Comparison of ENCODE assay signal across 8 cellular contexts in the genomic region with DNA sequence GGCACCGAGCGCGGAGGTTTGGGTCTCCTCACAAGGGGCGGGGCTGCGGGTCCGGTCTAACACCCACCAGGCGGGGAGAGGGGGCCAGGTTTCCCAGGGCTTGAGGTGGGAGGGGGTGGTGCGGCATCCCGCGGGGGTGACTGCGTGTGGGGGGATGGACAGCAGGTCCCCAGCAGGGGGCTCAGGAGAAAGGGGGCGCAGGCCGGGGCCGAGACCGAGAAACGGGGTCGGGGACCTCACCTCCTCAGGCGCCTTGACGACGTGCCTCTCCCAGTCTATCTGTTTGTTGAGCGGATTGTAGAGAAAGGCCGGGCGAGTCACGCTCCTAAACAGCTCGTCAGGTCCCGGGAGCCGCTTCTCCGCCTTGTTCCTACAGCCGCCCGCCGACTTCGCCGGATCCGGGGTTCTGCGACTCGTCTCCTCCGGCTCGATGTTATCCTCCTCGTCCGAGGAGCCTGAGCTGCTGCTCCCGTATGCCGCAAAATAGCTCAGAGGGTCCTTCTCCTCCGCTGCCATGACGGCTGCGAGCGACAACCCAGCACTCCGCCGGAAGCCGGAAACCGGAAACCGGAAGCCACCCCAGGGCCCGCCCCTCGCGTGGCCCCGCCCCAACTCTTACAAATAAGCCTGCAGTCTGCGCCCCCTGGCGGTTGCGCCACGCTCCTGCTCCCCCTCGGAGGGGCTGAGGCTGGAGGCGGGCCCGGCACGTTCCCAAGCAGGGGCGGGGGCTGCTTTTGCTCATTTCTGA.
DNase-seq lines count a peak whose midpoint lies in the region; ATAC-seq lines count a peak whose summit lies in the region.

A gene (minus strand): TSS at position 545 of the 748 bp plus-strand sequence. CDS start 29 bp downstream, at position 516.

- peak; percentile 96 for ATAC-seq in GM19035 (IDR thresholded peaks at IDR 0.05; ENCODE audit: unreplicated experiment)
- peak; percentile 95 for ATAC-seq in HG03354 (IDR thresholded peaks at IDR 0.05; ENCODE audit: poor library complexity, severe bottlenecking, unreplicated experiment)
- peak; percentile 94 to 96 for ATAC-seq in activated CD4-positive, CD25-positive, alpha-beta regulatory T cell treated with anti-CD3 and anti-CD28 coated beads, Interleukin-2, amount 50 U/mL, for 24 hours

- DNase-seq in AML-193 (lab: John Stamatoyannopoulos, UW) (peak; percentile 81), NCI-H446 (lab: John Stamatoyannopoulos, UW) (peak; percentile 92 to 97), cerebellar cortex (ENCODE audit: low spot score) (peak; percentile 90), islet precursor cell (peak; percentile 98)
- peak; percentile 94 to 95 (median 95) for DNase-seq in stimulated activated CD4-positive, alpha-beta T cell treated with anti-CD3 and anti-CD28 coated beads, Interleukin-12 subunit alpha, Interleukin-12 subunit beta, amount 100 ng/mL, for 48 hours (ENCODE audit: low read depth in 2 of 3, low spot score in 1 of 3)

Comparison
In these comparisons a context has a peak if more than half of its experiments do, and no peak if none do; other contexts are left out.
1. Peak in every context shown above with its lines: DNase-seq and ATAC-seq.